ENCODE assay signal across 1 cellular context in the genomic region with DNA sequence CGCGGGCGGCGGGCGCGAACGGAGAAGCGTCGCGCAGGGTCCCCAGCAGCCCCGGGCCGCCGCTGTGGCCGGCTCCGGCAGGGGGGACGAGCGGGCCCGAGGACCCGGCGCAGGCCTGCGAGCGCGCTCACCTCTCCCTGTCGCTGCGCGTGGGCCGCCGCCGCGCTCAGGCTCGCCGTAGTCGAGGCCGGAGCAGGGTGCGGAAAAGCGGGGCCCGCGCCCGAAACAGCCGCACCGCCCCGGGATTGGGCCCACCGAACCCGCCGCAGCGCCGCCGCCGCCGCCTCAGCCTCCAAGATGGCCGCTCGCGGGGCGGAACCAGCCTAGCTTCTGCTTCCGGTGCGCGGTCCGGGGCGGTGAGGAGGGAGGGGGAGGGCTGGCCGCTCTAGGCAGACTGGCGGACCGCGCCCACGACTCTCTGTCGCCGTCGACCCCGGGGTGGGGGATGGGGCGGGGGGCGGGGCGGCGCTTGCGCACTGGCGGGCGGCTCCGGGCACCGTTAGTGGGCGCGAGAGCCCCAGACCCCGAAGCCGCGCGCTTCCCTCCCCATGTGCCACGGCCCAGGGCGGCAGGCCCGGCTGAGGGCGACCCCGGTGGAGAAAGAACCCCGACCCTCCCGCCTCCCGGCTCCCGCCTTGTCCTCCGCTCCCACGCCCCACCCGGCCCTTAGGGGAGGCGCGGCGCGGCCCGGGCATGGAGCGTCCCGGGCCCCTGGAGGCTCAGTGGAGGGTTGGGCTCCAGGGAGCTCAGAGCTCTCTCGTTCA.
TF ChIP-seq lines count a peak whose summit lies in the region.

A gene (minus strand): TSS at position 320 of the 764 bp plus-strand sequence. CDS start 5,862 bp downstream, outside the sequence.

TF ChIP-seq in SK-N-SH, 30 proteins besides CTCF, POLR2A, EP300 and RAD21 (continued from another document):
- TF ChIP-seq, protein P1, sequence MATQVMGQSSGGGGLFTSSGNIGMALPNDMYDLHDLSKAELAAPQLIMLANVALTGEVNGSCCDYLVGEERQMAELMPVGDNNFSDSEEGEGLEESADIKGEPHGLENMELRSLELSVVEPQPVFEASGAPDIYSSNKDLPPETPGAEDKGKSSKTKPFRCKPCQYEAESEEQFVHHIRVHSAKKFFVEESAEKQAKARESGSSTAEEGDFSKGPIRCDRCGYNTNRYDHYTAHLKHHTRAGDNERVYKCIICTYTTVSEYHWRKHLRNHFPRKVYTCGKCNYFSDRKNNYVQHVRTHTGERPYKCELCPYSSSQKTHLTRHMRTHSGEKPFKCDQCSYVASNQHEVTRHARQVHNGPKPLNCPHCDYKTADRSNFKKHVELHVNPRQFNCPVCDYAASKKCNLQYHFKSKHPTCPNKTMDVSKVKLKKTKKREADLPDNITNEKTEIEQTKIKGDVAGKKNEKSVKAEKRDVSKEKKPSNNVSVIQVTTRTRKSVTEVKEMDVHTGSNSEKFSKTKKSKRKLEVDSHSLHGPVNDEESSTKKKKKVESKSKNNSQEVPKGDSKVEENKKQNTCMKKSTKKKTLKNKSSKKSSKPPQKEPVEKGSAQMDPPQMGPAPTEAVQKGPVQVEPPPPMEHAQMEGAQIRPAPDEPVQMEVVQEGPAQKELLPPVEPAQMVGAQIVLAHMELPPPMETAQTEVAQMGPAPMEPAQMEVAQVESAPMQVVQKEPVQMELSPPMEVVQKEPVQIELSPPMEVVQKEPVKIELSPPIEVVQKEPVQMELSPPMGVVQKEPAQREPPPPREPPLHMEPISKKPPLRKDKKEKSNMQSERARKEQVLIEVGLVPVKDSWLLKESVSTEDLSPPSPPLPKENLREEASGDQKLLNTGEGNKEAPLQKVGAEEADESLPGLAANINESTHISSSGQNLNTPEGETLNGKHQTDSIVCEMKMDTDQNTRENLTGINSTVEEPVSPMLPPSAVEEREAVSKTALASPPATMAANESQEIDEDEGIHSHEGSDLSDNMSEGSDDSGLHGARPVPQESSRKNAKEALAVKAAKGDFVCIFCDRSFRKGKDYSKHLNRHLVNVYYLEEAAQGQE (IDR thresholded peaks at IDR 0.05; ENCODE audit: low read depth, low read length) = 0 out of 2 replicates have a peak, but pooled peaks have one; percentile 16
- TF ChIP-seq RCOR1 (IDR thresholded peaks at IDR 0.05; ENCODE audit: low read length) = no peak
- peak; percentile 58; the same call in 1 of the 2 replicates for TF ChIP-seq NRF1 (IDR thresholded peaks at IDR 0.05; ENCODE audit: low read depth, low read length)
- TF ChIP-seq JUND (IDR thresholded peaks at IDR 0.05) = no peak
- TF ChIP-seq, protein P2, sequence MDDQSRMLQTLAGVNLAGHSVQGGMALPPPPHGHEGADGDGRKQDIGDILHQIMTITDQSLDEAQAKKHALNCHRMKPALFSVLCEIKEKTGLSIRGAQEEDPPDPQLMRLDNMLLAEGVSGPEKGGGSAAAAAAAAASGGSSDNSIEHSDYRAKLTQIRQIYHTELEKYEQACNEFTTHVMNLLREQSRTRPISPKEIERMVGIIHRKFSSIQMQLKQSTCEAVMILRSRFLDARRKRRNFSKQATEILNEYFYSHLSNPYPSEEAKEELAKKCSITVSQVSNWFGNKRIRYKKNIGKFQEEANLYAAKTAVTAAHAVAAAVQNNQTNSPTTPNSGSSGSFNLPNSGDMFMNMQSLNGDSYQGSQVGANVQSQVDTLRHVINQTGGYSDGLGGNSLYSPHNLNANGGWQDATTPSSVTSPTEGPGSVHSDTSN (IDR thresholded peaks at IDR 0.05) = no peak
- TF ChIP-seq, protein P3, sequence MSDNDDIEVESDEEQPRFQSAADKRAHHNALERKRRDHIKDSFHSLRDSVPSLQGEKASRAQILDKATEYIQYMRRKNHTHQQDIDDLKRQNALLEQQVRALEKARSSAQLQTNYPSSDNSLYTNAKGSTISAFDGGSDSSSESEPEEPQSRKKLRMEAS (IDR thresholded peaks at IDR 0.05; ENCODE audit: low read depth) = peak; percentile 76
- TF ChIP-seq, protein P4, sequence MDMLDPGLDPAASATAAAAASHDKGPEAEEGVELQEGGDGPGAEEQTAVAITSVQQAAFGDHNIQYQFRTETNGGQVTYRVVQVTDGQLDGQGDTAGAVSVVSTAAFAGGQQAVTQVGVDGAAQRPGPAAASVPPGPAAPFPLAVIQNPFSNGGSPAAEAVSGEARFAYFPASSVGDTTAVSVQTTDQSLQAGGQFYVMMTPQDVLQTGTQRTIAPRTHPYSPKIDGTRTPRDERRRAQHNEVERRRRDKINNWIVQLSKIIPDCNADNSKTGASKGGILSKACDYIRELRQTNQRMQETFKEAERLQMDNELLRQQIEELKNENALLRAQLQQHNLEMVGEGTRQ (IDR thresholded peaks at IDR 0.05; ENCODE audit: borderline replicate concordance, low read depth, low read length) = no peak
- TF ChIP-seq TCF12 (IDR thresholded peaks at IDR 0.05) = no peak; the same call in 1 of the 2 replicates
TF ChIP-seq in SK-N-SH: peak in this region for 12.
